1 cellular context compared by ENCODE assay signal in the genomic region with DNA sequence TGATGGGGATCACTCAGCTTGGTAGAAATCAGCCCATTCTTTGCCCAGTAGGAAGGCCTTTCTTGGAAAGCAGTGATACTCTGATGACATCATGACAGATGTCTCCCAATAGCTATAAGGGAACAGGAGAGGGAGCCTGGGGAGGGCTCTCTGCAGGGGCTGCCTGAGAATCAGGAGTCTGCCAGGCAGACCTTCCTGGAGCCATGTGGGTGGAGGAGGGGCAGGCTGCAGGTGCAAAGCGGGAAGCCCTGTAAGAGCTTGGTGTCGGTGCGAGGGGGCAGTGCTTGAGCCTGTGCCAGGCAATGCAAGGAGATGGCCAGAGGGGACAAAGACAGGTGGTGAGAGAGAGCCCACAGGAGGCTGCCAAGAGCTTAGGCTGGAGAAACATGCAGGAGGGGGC.
TF ChIP-seq lines count a peak whose summit lies in the region.

No MANE protein-coding gene starts in this region.

TF ChIP-seq in GM23338, 12 proteins besides CTCF, POLR2A, EP300 and RAD21 (continued from another document):
- TF ChIP-seq, protein P1, sequence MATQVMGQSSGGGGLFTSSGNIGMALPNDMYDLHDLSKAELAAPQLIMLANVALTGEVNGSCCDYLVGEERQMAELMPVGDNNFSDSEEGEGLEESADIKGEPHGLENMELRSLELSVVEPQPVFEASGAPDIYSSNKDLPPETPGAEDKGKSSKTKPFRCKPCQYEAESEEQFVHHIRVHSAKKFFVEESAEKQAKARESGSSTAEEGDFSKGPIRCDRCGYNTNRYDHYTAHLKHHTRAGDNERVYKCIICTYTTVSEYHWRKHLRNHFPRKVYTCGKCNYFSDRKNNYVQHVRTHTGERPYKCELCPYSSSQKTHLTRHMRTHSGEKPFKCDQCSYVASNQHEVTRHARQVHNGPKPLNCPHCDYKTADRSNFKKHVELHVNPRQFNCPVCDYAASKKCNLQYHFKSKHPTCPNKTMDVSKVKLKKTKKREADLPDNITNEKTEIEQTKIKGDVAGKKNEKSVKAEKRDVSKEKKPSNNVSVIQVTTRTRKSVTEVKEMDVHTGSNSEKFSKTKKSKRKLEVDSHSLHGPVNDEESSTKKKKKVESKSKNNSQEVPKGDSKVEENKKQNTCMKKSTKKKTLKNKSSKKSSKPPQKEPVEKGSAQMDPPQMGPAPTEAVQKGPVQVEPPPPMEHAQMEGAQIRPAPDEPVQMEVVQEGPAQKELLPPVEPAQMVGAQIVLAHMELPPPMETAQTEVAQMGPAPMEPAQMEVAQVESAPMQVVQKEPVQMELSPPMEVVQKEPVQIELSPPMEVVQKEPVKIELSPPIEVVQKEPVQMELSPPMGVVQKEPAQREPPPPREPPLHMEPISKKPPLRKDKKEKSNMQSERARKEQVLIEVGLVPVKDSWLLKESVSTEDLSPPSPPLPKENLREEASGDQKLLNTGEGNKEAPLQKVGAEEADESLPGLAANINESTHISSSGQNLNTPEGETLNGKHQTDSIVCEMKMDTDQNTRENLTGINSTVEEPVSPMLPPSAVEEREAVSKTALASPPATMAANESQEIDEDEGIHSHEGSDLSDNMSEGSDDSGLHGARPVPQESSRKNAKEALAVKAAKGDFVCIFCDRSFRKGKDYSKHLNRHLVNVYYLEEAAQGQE (IDR thresholded peaks at IDR 0.05; ENCODE audit: unreplicated experiment), result no peak
- TF ChIP-seq, protein P2, sequence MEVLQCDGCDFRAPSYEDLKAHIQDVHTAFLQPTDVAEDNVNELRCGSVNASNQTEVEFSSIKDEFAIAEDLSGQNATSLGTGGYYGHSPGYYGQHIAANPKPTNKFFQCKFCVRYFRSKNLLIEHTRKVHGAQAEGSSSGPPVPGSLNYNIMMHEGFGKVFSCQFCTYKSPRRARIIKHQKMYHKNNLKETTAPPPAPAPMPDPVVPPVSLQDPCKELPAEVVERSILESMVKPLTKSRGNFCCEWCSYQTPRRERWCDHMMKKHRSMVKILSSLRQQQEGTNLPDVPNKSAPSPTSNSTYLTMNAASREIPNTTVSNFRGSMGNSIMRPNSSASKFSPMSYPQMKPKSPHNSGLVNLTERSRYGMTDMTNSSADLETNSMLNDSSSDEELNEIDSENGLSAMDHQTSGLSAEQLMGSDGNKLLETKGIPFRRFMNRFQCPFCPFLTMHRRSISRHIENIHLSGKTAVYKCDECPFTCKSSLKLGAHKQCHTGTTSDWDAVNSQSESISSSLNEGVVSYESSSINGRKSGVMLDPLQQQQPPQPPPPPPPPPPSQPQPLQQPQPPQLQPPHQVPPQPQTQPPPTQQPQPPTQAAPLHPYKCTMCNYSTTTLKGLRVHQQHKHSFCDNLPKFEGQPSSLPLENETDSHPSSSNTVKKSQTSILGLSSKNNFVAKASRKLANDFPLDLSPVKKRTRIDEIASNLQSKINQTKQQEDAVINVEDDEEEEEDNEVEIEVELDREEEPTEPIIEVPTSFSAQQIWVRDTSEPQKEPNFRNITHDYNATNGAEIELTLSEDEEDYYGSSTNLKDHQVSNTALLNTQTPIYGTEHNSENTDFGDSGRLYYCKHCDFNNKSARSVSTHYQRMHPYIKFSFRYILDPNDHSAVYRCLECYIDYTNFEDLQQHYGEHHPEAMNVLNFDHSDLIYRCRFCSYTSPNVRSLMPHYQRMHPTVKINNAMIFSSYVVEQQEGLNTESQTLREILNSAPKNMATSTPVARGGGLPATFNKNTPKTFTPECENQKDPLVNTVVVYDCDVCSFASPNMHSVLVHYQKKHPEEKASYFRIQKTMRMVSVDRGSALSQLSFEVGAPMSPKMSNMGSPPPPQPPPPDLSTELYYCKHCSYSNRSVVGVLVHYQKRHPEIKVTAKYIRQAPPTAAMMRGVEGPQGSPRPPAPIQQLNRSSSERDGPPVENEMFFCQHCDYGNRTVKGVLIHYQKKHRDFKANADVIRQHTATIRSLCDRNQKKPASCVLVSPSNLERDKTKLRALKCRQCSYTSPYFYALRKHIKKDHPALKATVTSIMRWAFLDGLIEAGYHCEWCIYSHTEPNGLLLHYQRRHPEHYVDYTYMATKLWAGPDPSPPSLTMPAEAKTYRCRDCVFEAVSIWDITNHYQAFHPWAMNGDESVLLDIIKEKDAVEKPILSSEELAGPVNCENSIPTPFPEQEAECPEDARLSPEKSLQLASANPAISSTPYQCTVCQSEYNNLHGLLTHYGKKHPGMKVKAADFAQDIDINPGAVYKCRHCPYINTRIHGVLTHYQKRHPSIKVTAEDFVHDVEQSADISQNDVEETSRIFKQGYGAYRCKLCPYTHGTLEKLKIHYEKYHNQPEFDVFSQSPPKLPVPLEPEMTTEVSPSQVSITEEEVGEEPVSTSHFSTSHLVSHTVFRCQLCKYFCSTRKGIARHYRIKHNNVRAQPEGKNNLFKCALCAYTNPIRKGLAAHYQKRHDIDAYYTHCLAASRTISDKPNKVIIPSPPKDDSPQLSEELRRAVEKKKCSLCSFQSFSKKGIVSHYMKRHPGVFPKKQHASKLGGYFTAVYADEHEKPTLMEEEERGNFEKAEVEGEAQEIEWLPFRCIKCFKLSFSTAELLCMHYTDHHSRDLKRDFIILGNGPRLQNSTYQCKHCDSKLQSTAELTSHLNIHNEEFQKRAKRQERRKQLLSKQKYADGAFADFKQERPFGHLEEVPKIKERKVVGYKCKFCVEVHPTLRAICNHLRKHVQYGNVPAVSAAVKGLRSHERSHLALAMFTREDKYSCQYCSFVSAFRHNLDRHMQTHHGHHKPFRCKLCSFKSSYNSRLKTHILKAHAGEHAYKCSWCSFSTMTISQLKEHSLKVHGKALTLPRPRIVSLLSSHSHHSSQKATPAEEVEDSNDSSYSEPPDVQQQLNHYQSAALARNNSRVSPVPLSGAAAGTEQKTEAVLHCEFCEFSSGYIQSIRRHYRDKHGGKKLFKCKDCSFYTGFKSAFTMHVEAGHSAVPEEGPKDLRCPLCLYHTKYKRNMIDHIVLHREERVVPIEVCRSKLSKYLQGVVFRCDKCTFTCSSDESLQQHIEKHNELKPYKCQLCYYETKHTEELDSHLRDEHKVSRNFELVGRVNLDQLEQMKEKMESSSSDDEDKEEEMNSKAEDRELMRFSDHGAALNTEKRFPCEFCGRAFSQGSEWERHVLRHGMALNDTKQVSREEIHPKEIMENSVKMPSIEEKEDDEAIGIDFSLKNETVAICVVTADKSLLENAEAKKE (CRISPR knock-in tag; IDR thresholded peaks at IDR 0.05), result no peak
- TF ChIP-seq, protein P3, sequence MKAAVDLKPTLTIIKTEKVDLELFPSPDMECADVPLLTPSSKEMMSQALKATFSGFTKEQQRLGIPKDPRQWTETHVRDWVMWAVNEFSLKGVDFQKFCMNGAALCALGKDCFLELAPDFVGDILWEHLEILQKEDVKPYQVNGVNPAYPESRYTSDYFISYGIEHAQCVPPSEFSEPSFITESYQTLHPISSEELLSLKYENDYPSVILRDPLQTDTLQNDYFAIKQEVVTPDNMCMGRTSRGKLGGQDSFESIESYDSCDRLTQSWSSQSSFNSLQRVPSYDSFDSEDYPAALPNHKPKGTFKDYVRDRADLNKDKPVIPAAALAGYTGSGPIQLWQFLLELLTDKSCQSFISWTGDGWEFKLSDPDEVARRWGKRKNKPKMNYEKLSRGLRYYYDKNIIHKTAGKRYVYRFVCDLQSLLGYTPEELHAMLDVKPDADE (IDR thresholded peaks at IDR 0.05), result no peak
- TF ChIP-seq POLR2AphosphoS5 (IDR thresholded peaks at IDR 0.05; ENCODE audit: low read depth) (no peak), NANOG (IDR thresholded peaks at IDR 0.05; ENCODE audit: borderline replicate concordance) (no peak), JUNB (IDR thresholded peaks at IDR 0.05; ENCODE audit: unreplicated experiment) (no peak), EZH2phosphoT487 (IDR thresholded peaks at IDR 0.05; ENCODE audit: unreplicated experiment) (no peak), ZNF114 (CRISPR knock-in tag; IDR thresholded peaks at IDR 0.05) (no peak), STAT1 (IDR thresholded peaks at IDR 0.05; ENCODE audit: unreplicated experiment) (no peak), CREB1 (CRISPR knock-in tag; IDR thresholded peaks at IDR 0.05; ENCODE audit: low read depth) (no peak)
